ENCODE assay signal across 24 cellular contexts in genomic region chr15:62565620-62566019, GRCh38.
DNase-seq lines count a peak whose midpoint lies in the region; FAIRE-seq and TF ChIP-seq lines count a peak whose summit lies in the region.
"Had no signal": no experiment of that assay in that cellular context is flagged by ENCODE, and none has a peak within 500 bp of the region (broad histone marks: within the 10 kb centered on the region; RNA-seq: fewer than 3 reads in every experiment).

No MANE protein-coding gene starts in this region.

- H3K27me3 Mint-ChIP-seq in endodermal cell (ENCODE audit: insufficient read depth): no peaks in the 10 kb centered on the region

- DNase-seq in MG63: peak; percentile 58
- peak; percentile 58 for DNase-seq in NCI-H69 (lab: John Stamatoyannopoulos, UW)
- DNase-seq in endodermal cell: no peak
- no peak for DNase-seq in smooth muscle cell (lab: John Stamatoyannopoulos, UW; ENCODE audit: unreplicated experiment)
- no peak for DNase-seq in UCSD-AML1 (lab: John Stamatoyannopoulos, UW; ENCODE audit: unreplicated experiment)
- DNase-seq in small intestine: no peak
- no peak for DNase-seq in foreskin fibroblast
- DNase-seq: AML-193; CD4-positive, alpha-beta memory T cell; COR-L47; DMS53; EL; GDM1; KBM-7; NCI-H1436; NCI-H187; Peyer's patch; SHP77 treated with DMSO at 0.1 percent for 48 hours; SW 1271 had no signal

- no peak overlapping the region for H3K4me3 ChIP-seq in MG63
- no peak overlapping the region for H3K4me3 ChIP-seq in endodermal cell (ENCODE audit: low read length)
- H3K4me3 ChIP-seq in smooth muscle cell: no peak overlapping the region
- H3K4me3 ChIP-seq in small intestine (ENCODE audit: low read depth in 1 of 2, low read length in 2 of 2): no peak overlapping the region
- H3K4me3 ChIP-seq in foreskin fibroblast (ENCODE audit: low read depth in 1 of 2, low read length in 2 of 2): no peak overlapping the region
- H3K4me3 ChIP-seq: A549; BLaER1 treated with 17β-estradiol and CSF1 and Interleukin-3, amounts not matched to agents 10 nM and 100 nM; GM12878; Peyer's patch; SK-N-MC had no signal

- H3K4me2 ChIP-seq in smooth muscle cell: peak overlapping the region; percentile 12
- H3K4me2 ChIP-seq: A549; BLaER1 treated with 17β-estradiol and CSF1 and Interleukin-3, amounts not matched to agents 10 nM and 100 nM had no signal

- no peaks in the 10 kb centered on the region for H3K9me3 Mint-ChIP-seq in endodermal cell
- H3K9me3 Mint-ChIP-seq: CD4-positive, alpha-beta memory T cell had no signal

- no peaks in the 10 kb centered on the region for H3K79me2 ChIP-seq in smooth muscle cell (ENCODE audit: low read depth)

- H3K9me3 ChIP-seq in MG63 (no peaks in the 10 kb centered on the region), endodermal cell (ENCODE audit: control insufficient read depth, low read length) (no peaks in the 10 kb centered on the region), smooth muscle cell (replicated peaks; ENCODE audit: low read depth) (no peaks in the 10 kb centered on the region), small intestine (ENCODE audit: control insufficient read depth, low read depth) (no peaks in the 10 kb centered on the region)
- H3K9me3 ChIP-seq: BLaER1 treated with 17β-estradiol and CSF1 and Interleukin-3, amounts not matched to agents 10 nM and 100 nM; Peyer's patch had no signal

- H3K9ac ChIP-seq in endodermal cell (ENCODE audit: extremely low read depth, low read length, poor library complexity, severe bottlenecking) (no peak overlapping the region), smooth muscle cell (ENCODE audit: low read depth) (no peak overlapping the region)
- H3K9ac ChIP-seq: BLaER1 treated with 17β-estradiol and CSF1 and Interleukin-3, amounts not matched to agents 10 nM and 100 nM had no signal

- peaks cover 38% of the 10 kb centered on the region for H4K20me1 ChIP-seq in smooth muscle cell (ENCODE audit: low read depth)
- H4K20me1 ChIP-seq: BLaER1 treated with 17β-estradiol and CSF1 and Interleukin-3, amounts not matched to agents 10 nM and 100 nM had no signal

- H3K36me3 ChIP-seq in MG63 (no peaks in the 10 kb centered on the region), endodermal cell (ENCODE audit: control insufficient read depth, insufficient read depth, low read length) (peaks cover 7% of the 10 kb centered on the region), smooth muscle cell (ENCODE audit: low read depth) (no peaks in the 10 kb centered on the region), small intestine (ENCODE audit: control insufficient read depth in 2 of 2, insufficient read depth in 2 of 2, low read length in 2 of 2) (no peaks in the 10 kb centered on the region)
- H3K36me3 ChIP-seq: BLaER1 treated with 17β-estradiol and CSF1 and Interleukin-3, amounts not matched to agents 10 nM and 100 nM; Peyer's patch had no signal

- peaks cover 13% of the 10 kb centered on the region for H3F3A ChIP-seq in smooth muscle cell (ENCODE audit: low read depth)

- no peak overlapping the region for H3K27ac ChIP-seq in endodermal cell (ENCODE audit: low read depth, low read length)
- H3K27ac ChIP-seq in smooth muscle cell (ENCODE audit: low read depth): no peak overlapping the region
- no peak overlapping the region for H3K27ac ChIP-seq in small intestine (ENCODE audit: low read depth in 1 of 2, low read length in 1 of 2)
- H3K27ac ChIP-seq: A549; BLaER1 treated with 17β-estradiol and CSF1 and Interleukin-3, amounts not matched to agents 10 nM and 100 nM; Peyer's patch; SK-N-MC had no signal

- 89 to 100% methylated on average over 3 to 4 of the region's 4 CpGs for WGBS in endodermal cell (ENCODE audit: insufficient coverage in 1 of 2, insufficient read length in 1 of 2), 2 experiments
- WGBS in smooth muscle cell (ENCODE audit: low lambda C conversion rate): 68% methylated on average over 4 of the region's 4 CpGs
- 70 to 79% (median 75%) methylated on average over 4 of the region's 4 CpGs for WGBS in small intestine, 3 donors

- peaks cover 11% of the 10 kb centered on the region for H3K36me3 Mint-ChIP-seq in endodermal cell (ENCODE audit: low read depth)
- H3K36me3 Mint-ChIP-seq: CD4-positive, alpha-beta memory T cell had no signal

- TF ChIP-seq CTCF in endodermal cell (conservative IDR thresholded peaks at IDR 0.05) (no peak), smooth muscle cell (IDR thresholded peaks at IDR 0.05; ENCODE audit: borderline replicate concordance, insufficient read depth, poor library complexity, severe bottlenecking) (no peak), foreskin fibroblast (IDR thresholded peaks at IDR 0.05; ENCODE audit: low read depth, low read length) (no peak)

- FAIRE-seq in small intestine (lab: Jason Lieb, UNC): no peak
- FAIRE-seq: A549, GM12878, H1 had no signal

- no peak overlapping the region for H2AFZ ChIP-seq in smooth muscle cell (ENCODE audit: low read depth)

- peak overlapping the region; percentile 70 for H3K27ac Mint-ChIP-seq in endodermal cell
- H3K27ac Mint-ChIP-seq: CD4-positive, alpha-beta memory T cell had no signal

- H3K4me1 ChIP-seq in endodermal cell (ENCODE audit: control insufficient read depth, insufficient read depth, low read length) (peaks cover 22% of the 10 kb centered on the region), smooth muscle cell (ENCODE audit: low read depth) (peaks cover 6% of the 10 kb centered on the region), small intestine (ENCODE audit: control insufficient read depth in 2 of 2, insufficient read depth in 1 of 2, low read depth in 1 of 2, low read length in 1 of 2) (peaks cover 1 to 9% of the 10 kb centered on the region in 2 donors)
- H3K4me1 ChIP-seq: BLaER1 treated with 17β-estradiol and CSF1 and Interleukin-3, amounts not matched to agents 10 nM and 100 nM had no signal

- no peak overlapping the region for H3K4me3 Mint-ChIP-seq in endodermal cell
- H3K4me3 Mint-ChIP-seq: CD4-positive, alpha-beta memory T cell had no signal

- no peaks in the 10 kb centered on the region for H3K27me3 ChIP-seq in MG63
- no peaks in the 10 kb centered on the region for H3K27me3 ChIP-seq in endodermal cell (ENCODE audit: control insufficient read depth, insufficient read depth, low read length, poor library complexity, severe bottlenecking)
- no peaks in the 10 kb centered on the region for H3K27me3 ChIP-seq in smooth muscle cell (ENCODE audit: low read depth)
- no peaks in the 10 kb centered on the region for H3K27me3 ChIP-seq in small intestine (ENCODE audit: control insufficient read depth in 2 of 2, insufficient read depth in 2 of 2, low read length in 2 of 2)
- H3K27me3 ChIP-seq: BLaER1 treated with 17β-estradiol and CSF1 and Interleukin-3, amounts not matched to agents 10 nM and 100 nM; Peyer's patch had no signal

- H3K4me1 Mint-ChIP-seq in endodermal cell: peaks cover 70% of the 10 kb centered on the region
- H3K4me1 Mint-ChIP-seq: CD4-positive, alpha-beta memory T cell had no signal

Comparison
In these comparisons a context has a peak if more than half of its experiments do, and no peak if none do; other contexts are left out.
1. DNase-seq: peak in MG63 (single experiment) and NCI-H69 (single experiment); none in endodermal cell (single experiment), smooth muscle cell (single experiment), UCSD-AML1 (single experiment), small intestine (single experiment) and foreskin fibroblast (0 of 2).